1 cellular context compared by ENCODE assay signal in the genomic region with DNA sequence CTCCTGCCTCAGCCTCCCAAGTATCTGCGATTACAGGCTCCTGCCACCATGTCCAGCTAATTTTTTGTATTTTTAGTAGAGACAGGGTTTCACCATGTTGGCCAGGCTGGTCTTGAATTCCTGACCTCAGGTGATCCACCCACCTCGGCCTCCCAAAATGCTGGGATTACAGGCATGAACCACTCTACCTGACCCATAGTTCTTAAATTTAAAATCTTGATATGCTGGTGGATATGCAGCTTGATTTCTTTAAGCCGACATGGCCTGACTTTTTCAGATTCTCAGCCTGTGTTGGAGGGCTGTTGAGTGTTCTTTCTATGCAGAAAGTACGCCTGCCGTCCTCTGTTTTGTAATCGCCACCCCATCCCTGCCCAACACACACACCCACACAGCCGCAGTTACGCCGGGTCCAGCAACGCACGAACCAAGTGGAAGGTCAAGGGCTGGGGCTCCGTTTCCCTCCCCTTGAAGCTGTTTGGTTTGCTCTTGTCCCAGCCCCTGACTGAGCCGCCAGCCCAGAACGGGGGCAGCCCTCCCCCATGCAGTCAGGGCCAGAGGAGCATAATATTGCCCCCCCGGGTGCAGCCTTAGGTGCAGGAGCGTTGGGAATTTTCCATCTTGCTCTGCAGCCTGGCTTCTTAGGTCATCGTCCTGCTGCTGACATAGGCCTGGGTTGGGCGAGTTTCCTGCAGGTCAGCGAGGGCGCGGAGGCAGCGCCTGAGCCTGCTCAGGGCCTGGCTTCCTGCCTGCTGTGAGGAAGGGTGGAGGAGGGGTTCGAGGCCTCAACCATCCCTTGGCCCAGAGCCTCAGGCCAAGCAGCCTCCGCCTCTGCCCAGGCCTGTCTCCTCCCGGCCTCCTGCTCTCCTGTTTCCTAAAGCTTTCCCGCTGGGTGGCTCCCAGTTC.
TF ChIP-seq lines count a peak whose summit lies in the region.

No MANE protein-coding gene starts in this region.

TF ChIP-seq in HepG2, 621 proteins besides CTCF, POLR2A, EP300 and RAD21 (continued from another document and continues in another):
- TF ChIP-seq ZNF281 (CRISPR knock-in tag; IDR thresholded peaks at IDR 0.05; ENCODE audit: borderline replicate concordance), result peak; percentile 99
- peak; percentile 100 for TF ChIP-seq ZNF512B (CRISPR knock-in tag; IDR thresholded peaks at IDR 0.05; ENCODE audit: borderline replicate concordance)
- TF ChIP-seq ZNF550 (CRISPR knock-in tag; IDR thresholded peaks at IDR 0.05; ENCODE audit: borderline replicate concordance), result 0 out of 2 replicates have a peak, but pooled peaks have one; percentile 39
- no peak; the same call in none of the 2 replicates for TF ChIP-seq IRX3 (CRISPR knock-in tag; IDR thresholded peaks at IDR 0.05; ENCODE audit: borderline replicate concordance, low read depth)
- TF ChIP-seq ZNF513 (CRISPR knock-in tag; conservative IDR thresholded peaks at IDR 0.05), result no peak
- TF ChIP-seq, protein P1, sequence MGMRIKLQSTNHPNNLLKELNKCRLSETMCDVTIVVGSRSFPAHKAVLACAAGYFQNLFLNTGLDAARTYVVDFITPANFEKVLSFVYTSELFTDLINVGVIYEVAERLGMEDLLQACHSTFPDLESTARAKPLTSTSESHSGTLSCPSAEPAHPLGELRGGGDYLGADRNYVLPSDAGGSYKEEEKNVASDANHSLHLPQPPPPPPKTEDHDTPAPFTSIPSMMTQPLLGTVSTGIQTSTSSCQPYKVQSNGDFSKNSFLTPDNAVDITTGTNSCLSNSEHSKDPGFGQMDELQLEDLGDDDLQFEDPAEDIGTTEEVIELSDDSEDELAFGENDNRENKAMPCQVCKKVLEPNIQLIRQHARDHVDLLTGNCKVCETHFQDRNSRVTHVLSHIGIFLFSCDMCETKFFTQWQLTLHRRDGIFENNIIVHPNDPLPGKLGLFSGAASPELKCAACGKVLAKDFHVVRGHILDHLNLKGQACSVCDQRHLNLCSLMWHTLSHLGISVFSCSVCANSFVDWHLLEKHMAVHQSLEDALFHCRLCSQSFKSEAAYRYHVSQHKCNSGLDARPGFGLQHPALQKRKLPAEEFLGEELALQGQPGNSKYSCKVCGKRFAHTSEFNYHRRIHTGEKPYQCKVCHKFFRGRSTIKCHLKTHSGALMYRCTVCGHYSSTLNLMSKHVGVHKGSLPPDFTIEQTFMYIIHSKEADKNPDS (CRISPR knock-in tag; IDR thresholded peaks at IDR 0.05), result no peak
- TF ChIP-seq, protein P2, sequence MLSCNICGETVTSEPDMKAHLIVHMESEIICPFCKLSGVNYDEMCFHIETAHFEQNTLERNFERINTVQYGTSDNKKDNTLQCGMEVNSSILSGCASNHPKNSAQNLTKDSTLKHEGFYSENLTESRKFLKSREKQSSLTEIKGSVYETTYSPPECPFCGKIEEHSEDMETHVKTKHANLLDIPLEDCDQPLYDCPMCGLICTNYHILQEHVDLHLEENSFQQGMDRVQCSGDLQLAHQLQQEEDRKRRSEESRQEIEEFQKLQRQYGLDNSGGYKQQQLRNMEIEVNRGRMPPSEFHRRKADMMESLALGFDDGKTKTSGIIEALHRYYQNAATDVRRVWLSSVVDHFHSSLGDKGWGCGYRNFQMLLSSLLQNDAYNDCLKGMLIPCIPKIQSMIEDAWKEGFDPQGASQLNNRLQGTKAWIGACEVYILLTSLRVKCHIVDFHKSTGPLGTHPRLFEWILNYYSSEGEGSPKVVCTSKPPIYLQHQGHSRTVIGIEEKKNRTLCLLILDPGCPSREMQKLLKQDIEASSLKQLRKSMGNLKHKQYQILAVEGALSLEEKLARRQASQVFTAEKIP (CRISPR knock-in tag; IDR thresholded peaks at IDR 0.05; ENCODE audit: borderline replicate concordance), result no peak
- TF ChIP-seq, protein P3, sequence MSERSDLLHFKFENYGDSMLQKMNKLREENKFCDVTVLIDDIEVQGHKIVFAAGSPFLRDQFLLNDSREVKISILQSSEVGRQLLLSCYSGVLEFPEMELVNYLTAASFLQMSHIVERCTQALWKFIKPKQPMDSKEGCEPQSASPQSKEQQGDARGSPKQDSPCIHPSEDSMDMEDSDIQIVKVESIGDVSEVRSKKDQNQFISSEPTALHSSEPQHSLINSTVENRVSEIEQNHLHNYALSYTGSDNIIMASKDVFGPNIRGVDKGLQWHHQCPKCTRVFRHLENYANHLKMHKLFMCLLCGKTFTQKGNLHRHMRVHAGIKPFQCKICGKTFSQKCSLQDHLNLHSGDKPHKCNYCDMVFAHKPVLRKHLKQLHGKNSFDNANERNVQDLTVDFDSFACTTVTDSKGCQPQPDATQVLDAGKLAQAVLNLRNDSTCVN (CRISPR knock-in tag; IDR thresholded peaks at IDR 0.05; ENCODE audit: borderline replicate concordance), result peak; percentile 97; the same call in 1 of the 2 replicates
- peak; percentile 97 for TF ChIP-seq MXD1 (CRISPR knock-in tag; IDR thresholded peaks at IDR 0.05)
- peak; percentile 95 for TF ChIP-seq MAZ (IDR thresholded peaks at IDR 0.05; ENCODE audit: borderline replicate concordance, low read depth, low read length)
- TF ChIP-seq MAZ (CRISPR knock-in tag; IDR thresholded peaks at IDR 0.05; ENCODE audit: low read depth), result no peak
- peak; percentile 88 for TF ChIP-seq CEBPG (CRISPR knock-in tag; IDR thresholded peaks at IDR 0.05)
- TF ChIP-seq, protein P4, sequence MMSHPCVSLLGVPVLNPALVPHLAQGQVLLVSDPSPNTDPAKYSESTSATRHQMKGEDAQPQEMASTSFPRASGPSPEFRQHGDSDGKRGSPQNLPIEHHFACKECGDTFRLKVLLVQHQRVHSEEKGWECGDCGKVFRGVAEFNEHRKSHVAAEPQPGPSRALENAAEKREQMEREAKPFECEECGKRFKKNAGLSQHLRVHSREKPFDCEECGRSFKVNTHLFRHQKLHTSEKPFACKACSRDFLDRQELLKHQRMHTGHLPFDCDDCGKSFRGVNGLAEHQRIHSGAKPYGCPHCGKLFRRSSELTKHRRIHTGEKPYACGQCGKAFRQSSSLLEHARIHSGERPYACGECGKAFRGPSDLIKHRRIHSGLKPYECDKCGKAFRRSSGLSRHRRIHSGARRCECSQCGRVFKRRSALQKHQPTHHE (CRISPR knock-in tag; IDR thresholded peaks at IDR 0.05; ENCODE audit: borderline replicate concordance), result peak; percentile 100
- peak; percentile 94; the same call in 1 of the 2 replicates for TF ChIP-seq ZZZ3 (CRISPR knock-in tag; IDR thresholded peaks at IDR 0.05; ENCODE audit: borderline replicate concordance)
- TF ChIP-seq ZNF180 (CRISPR knock-in tag; IDR thresholded peaks at IDR 0.05; ENCODE audit: borderline replicate concordance, low read depth), result 0 out of 2 replicates have a peak, but pooled peaks have one; percentile 68
- TF ChIP-seq HNRNPK (IDR thresholded peaks at IDR 0.05; ENCODE audit: low read depth, low read length, poor library complexity, severe bottlenecking), result no peak
- peak; percentile 99 for TF ChIP-seq ZNF205 (CRISPR knock-in tag; IDR thresholded peaks at IDR 0.05)
- TF ChIP-seq IKZF4 (CRISPR knock-in tag; IDR thresholded peaks at IDR 0.05; ENCODE audit: borderline replicate concordance, low read depth, not compliant biosample characterization), result peak; percentile 95
- no peak for TF ChIP-seq NR2F2 (IDR thresholded peaks at IDR 0.05; ENCODE audit: borderline replicate concordance, low read depth)
- TF ChIP-seq PCBP2 (optimal IDR thresholded peaks at IDR 0.05; ENCODE audit: low read depth, low read length, poor library complexity, severe bottlenecking), result peak; percentile 63
- TF ChIP-seq ZNF572 (CRISPR knock-in tag; IDR thresholded peaks at IDR 0.05), result no peak
- TF ChIP-seq, protein P5, sequence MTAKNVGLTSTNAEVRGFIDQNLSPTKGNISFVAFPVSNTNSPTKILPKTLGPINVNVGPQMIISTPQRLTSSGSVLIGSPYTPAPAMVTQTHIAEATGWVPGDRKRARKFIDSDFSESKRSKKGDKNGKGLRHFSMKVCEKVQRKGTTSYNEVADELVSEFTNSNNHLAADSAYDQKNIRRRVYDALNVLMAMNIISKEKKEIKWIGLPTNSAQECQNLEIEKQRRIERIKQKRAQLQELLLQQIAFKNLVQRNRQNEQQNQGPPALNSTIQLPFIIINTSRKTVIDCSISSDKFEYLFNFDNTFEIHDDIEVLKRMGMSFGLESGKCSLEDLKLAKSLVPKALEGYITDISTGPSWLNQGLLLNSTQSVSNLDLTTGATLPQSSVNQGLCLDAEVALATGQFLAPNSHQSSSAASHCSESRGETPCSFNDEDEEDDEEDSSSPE (CRISPR knock-in tag; IDR thresholded peaks at IDR 0.05), result peak; percentile 93
- no peak for TF ChIP-seq HNRNPUL1 (IDR thresholded peaks at IDR 0.05; ENCODE audit: low read depth, low read length)
- peak; percentile 96 for TF ChIP-seq ZNF614 (CRISPR knock-in tag; IDR thresholded peaks at IDR 0.05; ENCODE audit: borderline replicate concordance)
- TF ChIP-seq FOXC1 (CRISPR knock-in tag; IDR thresholded peaks at IDR 0.05; ENCODE audit: borderline replicate concordance), result no peak
- TF ChIP-seq RNF2 (conservative IDR thresholded peaks at IDR 0.05; ENCODE audit: low read depth), result peak; percentile 87
- peak; percentile 92 for TF ChIP-seq YEATS2 (CRISPR knock-in tag; IDR thresholded peaks at IDR 0.05; ENCODE audit: borderline replicate concordance)
- TF ChIP-seq ZNF329 (CRISPR knock-in tag; IDR thresholded peaks at IDR 0.05; ENCODE audit: low read depth), result no peak
- peak; percentile 82 for TF ChIP-seq ZNF704 (CRISPR knock-in tag; IDR thresholded peaks at IDR 0.05; ENCODE audit: borderline replicate concordance)
- TF ChIP-seq ZNF468 (CRISPR knock-in tag; IDR thresholded peaks at IDR 0.05), result no peak
- TF ChIP-seq HIVEP1 (CRISPR knock-in tag; IDR thresholded peaks at IDR 0.05), result peak; percentile 100
- no peak for TF ChIP-seq ZNF501 (CRISPR knock-in tag; IDR thresholded peaks at IDR 0.05)
- TF ChIP-seq EZH2 (conservative IDR thresholded peaks at IDR 0.05; ENCODE audit: low read depth, low read length), result no peak
- TF ChIP-seq FOXJ3 (CRISPR knock-in tag; IDR thresholded peaks at IDR 0.05; ENCODE audit: borderline replicate concordance), result peak; percentile 97
- no peak for TF ChIP-seq MBNL3 (CRISPR knock-in tag; conservative IDR thresholded peaks at IDR 0.05)
- TF ChIP-seq MTA1 (CRISPR knock-in tag; IDR thresholded peaks at IDR 0.05; ENCODE audit: borderline replicate concordance), result peak; percentile 100
